22 cellular contexts compared by ENCODE assay signal in the genomic region with DNA sequence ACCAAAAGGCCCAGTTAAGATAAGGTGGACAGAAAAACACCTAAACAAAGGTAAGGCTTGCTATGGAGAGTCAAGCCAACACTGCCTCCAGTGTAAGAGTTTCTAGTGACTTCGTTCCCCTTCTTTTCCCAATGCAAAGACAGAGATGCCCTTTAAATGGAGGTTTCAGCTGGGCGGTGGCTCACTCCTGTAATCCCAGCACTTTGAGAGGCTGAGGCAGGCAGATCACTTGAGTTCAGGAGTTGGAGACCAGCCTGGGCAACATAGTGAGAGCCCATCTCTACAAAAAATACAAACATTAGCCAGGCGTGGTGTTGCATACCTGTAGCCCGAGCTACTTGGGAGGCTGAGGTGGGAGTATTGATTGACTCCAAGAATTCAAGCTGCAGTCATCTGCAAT. TPM values are rescaled to one million over a fixed set of nuclear protein-coding genes. Genes with fewer than 3 reads are reported as not detected.
DNase-seq lines count a peak whose midpoint lies in the region; ATAC-seq and TF ChIP-seq lines count a peak whose summit lies in the region.
"Had no signal": no experiment of that assay in that cellular context is flagged by ENCODE, and none has a peak within 500 bp of the region (broad histone marks: within the 10 kb centered on the region; RNA-seq: fewer than 3 reads in every experiment).

No MANE protein-coding gene starts in this region.

- H3K27ac Mint-ChIP-seq in activated naive CD8-positive, alpha-beta T cell treated with anti-CD3 and anti-CD28 coated beads, Interleukin-2, amount 50 U/mL, for 24 hours: no peak overlapping the region
- H3K27ac Mint-ChIP-seq: activated CD8-positive, alpha-beta T cell treated with anti-CD3 and anti-CD28 coated beads for 36 hours; B cell; CD8-positive, alpha-beta T cell; memory B cell; T-helper 2 cell treated with Interferon-gamma antibody and Interleukin-4, amounts not matched to agents 5 μg/mL and 100 μg/mL, for 36 hours had no signal

- no peak overlapping the region for H3K4me3 Mint-ChIP-seq in activated naive CD8-positive, alpha-beta T cell treated with anti-CD3 and anti-CD28 coated beads, Interleukin-2, amount 50 U/mL, for 24 hours
- H3K4me3 Mint-ChIP-seq: activated CD8-positive, alpha-beta T cell treated with anti-CD3 and anti-CD28 coated beads for 36 hours; B cell; brain; CD8-positive, alpha-beta T cell; memory B cell; T-helper 2 cell treated with Interferon-gamma antibody and Interleukin-4, amounts not matched to agents 5 μg/mL and 100 μg/mL, for 36 hours had no signal

- H3K9me3 ChIP-seq in right cardiac atrium (ENCODE audit: control insufficient read depth, low read length): no peaks in the 10 kb centered on the region
- H3K9me3 ChIP-seq in osteoblast (ENCODE audit: low read depth, low read length): no peaks in the 10 kb centered on the region
- H3K9me3 ChIP-seq in suprapubic skin: no peaks in the 10 kb centered on the region

- H3K27me3 Mint-ChIP-seq in activated naive CD8-positive, alpha-beta T cell treated with anti-CD3 and anti-CD28 coated beads, Interleukin-2, amount 50 U/mL, for 24 hours: peaks cover 23% of the 10 kb centered on the region

- no peak for TF ChIP-seq EP300 in suprapubic skin (IDR thresholded peaks at IDR 0.05)

- no peaks in the 10 kb centered on the region for H3K79me2 ChIP-seq in osteoblast (ENCODE audit: insufficient read depth, low read length)

- peaks cover 5% of the 10 kb centered on the region for H3K36me3 Mint-ChIP-seq in activated naive CD8-positive, alpha-beta T cell treated with anti-CD3 and anti-CD28 coated beads, Interleukin-2, amount 50 U/mL, for 24 hours (ENCODE audit: low read depth)
- H3K36me3 Mint-ChIP-seq: brain; CD8-positive, alpha-beta T cell; memory B cell had no signal

- H3K4me3 ChIP-seq in right cardiac atrium (ENCODE audit: low read length) (no peak overlapping the region), osteoblast (ENCODE audit: insufficient read depth, low read length) (peak overlapping the region; percentile 59), suprapubic skin (no peak overlapping the region)
- H3K4me3 ChIP-seq: spleen had no signal

- ATAC-seq in right cardiac atrium: no peak
- ATAC-seq in GM21825 (IDR thresholded peaks at IDR 0.05; ENCODE audit: unreplicated experiment): no peak
- no peak for ATAC-seq in activated naive CD8-positive, alpha-beta T cell treated with anti-CD3 and anti-CD28 coated beads, Interleukin-2, amount 50 U/mL, for 24 hours
- ATAC-seq: activated CD8-positive, alpha-beta T cell treated with anti-CD3 and anti-CD28 coated beads for 36 hours; CD8-positive, alpha-beta T cell had no signal

- no peaks in the 10 kb centered on the region for H3K27me3 ChIP-seq in right cardiac atrium (ENCODE audit: control insufficient read depth, insufficient read depth)
- H3K27me3 ChIP-seq in osteoblast (ENCODE audit: insufficient read depth, low read length): no peaks in the 10 kb centered on the region
- no peaks in the 10 kb centered on the region for H3K27me3 ChIP-seq in suprapubic skin

- peak overlapping the region; percentile 86 for H3K4me2 ChIP-seq in osteoblast (ENCODE audit: insufficient read depth, low read length)

- H3K27ac ChIP-seq in right cardiac atrium (ENCODE audit: low read length) (peak overlapping the region; percentile 59), osteoblast (ENCODE audit: low read depth, low read length) (peak overlapping the region; percentile 78), suprapubic skin (peak overlapping the region; percentile 66)

- H3K36me3 ChIP-seq in osteoblast (ENCODE audit: insufficient read depth, low read length): no peaks in the 10 kb centered on the region
- H3K36me3 ChIP-seq in suprapubic skin: no peaks in the 10 kb centered on the region
- H3K36me3 ChIP-seq: spleen had no signal

- intact Hi-C loops in right cardiac atrium (cut with DNase I) (no loop called here), cardiac septum (cut with DNase I) (no loop called here)

- no peaks in the 10 kb centered on the region for H4K20me1 ChIP-seq in osteoblast (ENCODE audit: insufficient read depth, low read length)

- WGBS in right cardiac atrium: 78% methylated on average over 4 of the region's 4 CpGs
- 43% methylated on average over 4 of the region's 4 CpGs for whole genome bisulfite sequencing in suprapubic skin

- peaks cover 17% of the 10 kb centered on the region for H3K9me3 Mint-ChIP-seq in activated naive CD8-positive, alpha-beta T cell treated with anti-CD3 and anti-CD28 coated beads, Interleukin-2, amount 50 U/mL, for 24 hours

- H2AFZ ChIP-seq in osteoblast (ENCODE audit: low read length): no peak overlapping the region

- no peaks in the 10 kb centered on the region for H3K4me1 Mint-ChIP-seq in activated naive CD8-positive, alpha-beta T cell treated with anti-CD3 and anti-CD28 coated beads, Interleukin-2, amount 50 U/mL, for 24 hours
- H3K4me1 Mint-ChIP-seq: B cell, memory B cell had no signal

- no peak for TF ChIP-seq POLR2A in suprapubic skin (IDR thresholded peaks at IDR 0.05)

- no peak for TF ChIP-seq CTCF in osteoblast (IDR thresholded peaks at IDR 0.05; ENCODE audit: extremely low read depth, low read depth, low read length)
- TF ChIP-seq CTCF in suprapubic skin (IDR thresholded peaks at IDR 0.05): no peak

- H3K4me1 ChIP-seq in right cardiac atrium (ENCODE audit: control insufficient read depth, insufficient read depth, low read length) (peaks cover 2% of the 10 kb centered on the region), osteoblast (ENCODE audit: insufficient read depth, low read length) (peaks cover 21% of the 10 kb centered on the region), suprapubic skin (peaks cover 50% of the 10 kb centered on the region)

- DNase-seq in right cardiac atrium (no peak), cardiac septum (ENCODE audit: low spot score) (no peak), osteoblast (ENCODE audit: insufficient read length, low spot score, missing footprints) (no peak), suprapubic skin (ENCODE audit: low spot score in 2 of 2) (peak in 1 of 2 donors; percentile 38), NCI-H187 treated with DMSO at 0.1 percent for 48 hours (lab: John Stamatoyannopoulos, UW) (no peak), DMS53 treated with DMSO at 0.1 percent for 48 hours (lab: John Stamatoyannopoulos, UW; ENCODE audit: unreplicated experiment) (no peak)
- no peak for DNase-seq in activated naive CD8-positive, alpha-beta T cell treated with anti-CD3 and anti-CD28 coated beads, Interleukin-2, amount 50 U/mL, for 24 hours
- DNase-seq: activated CD8-positive, alpha-beta T cell treated with anti-CD3 and anti-CD28 coated beads for 36 hours; activated gamma-delta T cell treated with Interleukin-2 at 50 U/mL for 16 hours; activated T-cell treated with anti-CD3 and anti-CD28 coated beads for 4 hours; CD8-positive, alpha-beta T cell; head of caudate nucleus; HFFc6; Karpas-422; NCI-H1436; NCI-H446 treated with DMSO at 0.1 percent for 48 hours; spleen had no signal

RNA-seq across cellular contexts. Expression of a gene that starts 24.0 kb away (rescaled TPM):
- total RNA-seq in right cardiac atrium (100 to 1,000 TPM; 112 to 192 (median 171) TPM), cardiac septum (140 TPM), osteoblast (1,531 and 1,612 TPM in 2 replicates), suprapubic skin (100 to 1,000 TPM; 105 to 123 (median 109) TPM)
- 165 TPM for polyA plus RNA-seq in right cardiac atrium
